In genomic region chr2:127560201-127560928, GRCh38 we compare ENCODE assay signal across 13 cellular contexts. TPM values are rescaled to one million over a fixed set of nuclear protein-coding genes. Genes with fewer than 3 reads are reported as not detected.
DNase-seq lines count a peak whose midpoint lies in the region; TF ChIP-seq lines count a peak whose summit lies in the region.
"Had no signal": no experiment of that assay in that cellular context is flagged by ENCODE, and none has a peak within 500 bp of the region (broad histone marks: within the 10 kb centered on the region; RNA-seq: fewer than 3 reads in every experiment).

No MANE protein-coding gene starts in this region.

- in situ Hi-C loops in astrocyte of the cerebellum (cut with HindIII; ENCODE audit: low sequenced_read_pairs), result no loop called here

- DNase-seq in activated CD8-positive, alpha-beta memory T cell treated with anti-CD3 and anti-CD28 coated beads, Interleukin-2, amount 50 U/mL, for 48 hours, result peak; percentile 42
- no peak for DNase-seq in activated CD8-positive, alpha-beta memory T cell treated with anti-CD3 and anti-CD28 coated beads, Interleukin-2, amount 50 U/mL, for 4 hours
- DNase-seq in astrocyte of the cerebellum (ENCODE audit: low read depth) (no peak), mesenteric fat pad (ENCODE audit: low spot score) (peak; percentile 76), tibial artery (no peak), epidermal melanocyte (ENCODE audit: insufficient read length, low spot score) (no peak), COLO829 (ENCODE audit: low spot score) (no peak), LoVo (ENCODE audit: low spot score) (no peak)
- DNase-seq: activated CD4-positive, alpha-beta T cell treated with anti-CD3 and anti-CD28 coated beads for 36 hours; left cardiac atrium; NCI-H1105 had no signal

- H3K9me3 ChIP-seq in tibial artery, result peaks cover 0 to 6% (median 0%) of the 10 kb centered on the region in 3 donors

- H3K4me3 ChIP-seq in astrocyte of the cerebellum (ENCODE audit: low read depth, low read length) (no peak overlapping the region), tibial artery (no peak overlapping the region)

- H3K4me1 ChIP-seq in tibial artery, result peaks cover 0 to 15% (median 0%) of the 10 kb centered on the region in 4 donors

- intact Hi-C loops in tibial artery (cut with DNase I; ENCODE audit: low total_unique reads), result no loop called here

- H3K27me3 ChIP-seq in tibial artery, result no peaks in the 10 kb centered on the region

- TF ChIP-seq CTCF in astrocyte of the cerebellum (IDR thresholded peaks at IDR 0.05; ENCODE audit: low read depth, low read length, missing control alignments) (peak; percentile 17), tibial artery (IDR thresholded peaks at IDR 0.05) (peak; percentile 20 to 34)

- no peaks in the 10 kb centered on the region for H3K36me3 ChIP-seq in tibial artery

- H3K27ac ChIP-seq in tibial artery, result peak overlapping the region; percentile 36 to 39

RNA-seq across cellular contexts. Expression of gene MYO7B, which starts 24.9 kb away (rescaled TPM):
- 2.1 TPM for total RNA-seq in mesenteric fat pad
- total RNA-seq: natural killer cell treated with Interleukin-12 subunit alpha and Interleukin-12 subunit beta and Interleukin-15 and Interleukin-18, amount 100 ng/mL, for 72 hours; NCI-H460 had no signal

RNA-seq across cellular contexts. Expression of gene IWS1, which starts 34.1 kb away (rescaled TPM):
- 39.1 TPM for total RNA-seq in mesenteric fat pad

Comparison
In these comparisons a context has a peak if more than half of its experiments do, and no peak if none do; other contexts are left out.
1. DNase-seq: peak in activated CD8-positive, alpha-beta memory T cell treated with anti-CD3 and anti-CD28 coated beads, Interleukin-2, amount 50 U/mL, for 48 hours (single experiment) and mesenteric fat pad (single experiment); none in activated CD8-positive, alpha-beta memory T cell treated with anti-CD3 and anti-CD28 coated beads, Interleukin-2, amount 50 U/mL, for 4 hours (single experiment), astrocyte of the cerebellum (single experiment), tibial artery (0 of 2), epidermal melanocyte (single experiment), COLO829 (single experiment) and LoVo (single experiment).